In genomic region chr19:30091856-30092255, GRCh38 we compare ENCODE assay signal across 20 cellular contexts.
DNase-seq lines count a peak whose midpoint lies in the region; ATAC-seq and TF ChIP-seq lines count a peak whose summit lies in the region.
"Had no signal": no experiment of that assay in that cellular context is flagged by ENCODE, and none has a peak within 500 bp of the region (broad histone marks: within the 10 kb centered on the region; RNA-seq: fewer than 3 reads in every experiment).

No MANE protein-coding gene starts in this region.

- H3K4me3 ChIP-seq in left ventricle myocardium inferior: no peak overlapping the region
- no peak overlapping the region for H3K4me3 ChIP-seq in neuronal stem cell (ENCODE audit: low read length in 2 of 2)
- H3K4me3 ChIP-seq in spleen: no peak overlapping the region
- no peak overlapping the region for H3K4me3 ChIP-seq in MM.1S (ENCODE audit: low read length)
- H3K4me3 ChIP-seq: A549; BLaER1 treated with 17β-estradiol and CSF1 and Interleukin-3, amounts not matched to agents 10 nM and 100 nM had no signal

- H3K18ac ChIP-seq in neuronal stem cell (ENCODE audit: low read length): peak overlapping the region; percentile 59

- no peaks in the 10 kb centered on the region for H3K9me3 Mint-ChIP-seq in activated CD8-positive, alpha-beta memory T cell treated with anti-CD3 and anti-CD28 coated beads, Interleukin-2, amount 10 ng/mL, durations not matched to agents 7 days and 5 days (ENCODE audit: low read depth)
- H3K9me3 Mint-ChIP-seq: CD14-positive monocyte; CD4-positive, alpha-beta T cell; CD8-positive, alpha-beta memory T cell had no signal

- no peaks in the 10 kb centered on the region for H4K20me1 ChIP-seq in MM.1S (ENCODE audit: insufficient read depth, low read length)
- H4K20me1 ChIP-seq: BLaER1 treated with 17β-estradiol and CSF1 and Interleukin-3, amounts not matched to agents 10 nM and 100 nM had no signal

- H2BK120ac ChIP-seq in neuronal stem cell (ENCODE audit: low read depth, low read length): no peak overlapping the region

- no peaks in the 10 kb centered on the region for H3K36me3 Mint-ChIP-seq in activated CD8-positive, alpha-beta memory T cell treated with anti-CD3 and anti-CD28 coated beads, Interleukin-2, amount 10 ng/mL, durations not matched to agents 7 days and 5 days
- H3K36me3 Mint-ChIP-seq: CD14-positive monocyte; CD8-positive, alpha-beta memory T cell had no signal

- H2BK15ac ChIP-seq in neuronal stem cell (ENCODE audit: low read length): no peak overlapping the region

- CTCF ChIA-PET in activated CD8-positive, alpha-beta memory T cell treated with anti-CD3 and anti-CD28 coated beads, Interleukin-2, amount 10 ng/mL, durations not matched to agents 7 days and 5 days (lab: Charles Lee): no interaction called here

- DNase-seq in left ventricle myocardium superior: peak; percentile 5
- DNase-seq in left ventricle myocardium inferior: no peak
- DNase-seq in neuronal stem cell (ENCODE audit: low spot score): no peak
- DNase-seq in spleen: peak; percentile 43
- no peak for DNase-seq in MM.1S
- no peak for DNase-seq in SIG-M5 (lab: John Stamatoyannopoulos, UW)
- no peak for DNase-seq in activated CD8-positive, alpha-beta memory T cell treated with anti-CD3 and anti-CD28 coated beads, Interleukin-2, amount 10 ng/mL, durations not matched to agents 7 days and 5 days
- DNase-seq: 8988T; ACHN; AML-193; BE2C; CD4-positive, alpha-beta T cell; CD8-positive, alpha-beta memory T cell; DMS 273 treated with DMSO at 0.1 percent for 48 hours; DMS79; GF-D8; HCEC 1CT had no signal

- no peaks in the 10 kb centered on the region for H3K27me3 Mint-ChIP-seq in activated CD8-positive, alpha-beta memory T cell treated with anti-CD3 and anti-CD28 coated beads, Interleukin-2, amount 10 ng/mL, durations not matched to agents 7 days and 5 days
- H3K27me3 Mint-ChIP-seq: CD4-positive, alpha-beta T cell had no signal

- no peaks in the 10 kb centered on the region for H3K4me1 ChIP-seq in left ventricle myocardium inferior
- peaks cover 0 to 3% of the 10 kb centered on the region in 2 donors for H3K4me1 ChIP-seq in neuronal stem cell (ENCODE audit: control insufficient read depth in 2 of 2, insufficient read depth in 1 of 2, low read depth in 1 of 2, low read length in 2 of 2)
- no peaks in the 10 kb centered on the region for H3K4me1 ChIP-seq in spleen
- no peaks in the 10 kb centered on the region for H3K4me1 ChIP-seq in MM.1S (ENCODE audit: low read length)
- H3K4me1 ChIP-seq: A549, BE2C had no signal

- H4K91ac ChIP-seq in neuronal stem cell (ENCODE audit: low read depth, low read length, poor library complexity): no peak overlapping the region

- H3K14ac ChIP-seq in neuronal stem cell (ENCODE audit: low read length): peak overlapping the region; percentile 65

- H3K27ac Mint-ChIP-seq in activated CD8-positive, alpha-beta memory T cell treated with anti-CD3 and anti-CD28 coated beads, Interleukin-2, amount 10 ng/mL, durations not matched to agents 7 days and 5 days: no peak overlapping the region
- H3K27ac Mint-ChIP-seq: CD14-positive monocyte; CD4-positive, alpha-beta T cell; CD8-positive, alpha-beta memory T cell had no signal

- H3K27ac ChIP-seq in left ventricle myocardium inferior (replicated peaks): no peak overlapping the region
- H3K27ac ChIP-seq in neuronal stem cell (replicated peaks; ENCODE audit: low read length): no peak overlapping the region
- no peak overlapping the region for H3K27ac ChIP-seq in spleen
- H3K27ac ChIP-seq in MM.1S (ENCODE audit: low read length): no peak overlapping the region
- H3K27ac ChIP-seq: A549; BLaER1 treated with 17β-estradiol and CSF1 and Interleukin-3, amounts not matched to agents 10 nM and 100 nM had no signal

- H3K36me3 ChIP-seq in left ventricle myocardium inferior (no peaks in the 10 kb centered on the region), neuronal stem cell (replicated peaks in 1 of 2; ENCODE audit: control insufficient read depth in 2 of 2, insufficient read depth in 2 of 2, low read length in 2 of 2) (no peaks in the 10 kb centered on the region), spleen (no peaks in the 10 kb centered on the region), MM.1S (replicated peaks; ENCODE audit: insufficient read depth, low read length) (no peaks in the 10 kb centered on the region)
- H3K36me3 ChIP-seq: BE2C; BLaER1 treated with 17β-estradiol and CSF1 and Interleukin-3, amounts not matched to agents 10 nM and 100 nM had no signal

- no peak overlapping the region for H3K4me3 Mint-ChIP-seq in activated CD8-positive, alpha-beta memory T cell treated with anti-CD3 and anti-CD28 coated beads, Interleukin-2, amount 10 ng/mL, durations not matched to agents 7 days and 5 days
- H3K4me3 Mint-ChIP-seq: CD14-positive monocyte; CD4-positive, alpha-beta T cell; CD8-positive, alpha-beta memory T cell had no signal

- H2AK5ac ChIP-seq in neuronal stem cell (ENCODE audit: low read depth, low read length): peak overlapping the region; percentile 64

- no peaks in the 10 kb centered on the region for H3K27me3 ChIP-seq in left ventricle myocardium inferior (ENCODE audit: low read depth)
- no peaks in the 10 kb centered on the region for H3K27me3 ChIP-seq in neuronal stem cell (ENCODE audit: control insufficient read depth in 3 of 3, insufficient read depth in 3 of 3, low read depth in 1 of 3, low read length in 3 of 3)
- no peaks in the 10 kb centered on the region for H3K27me3 ChIP-seq in spleen (replicated peaks in 1 of 7)
- H3K27me3 ChIP-seq in MM.1S (replicated peaks; ENCODE audit: insufficient read depth, low read length): peaks cover 67% of the 10 kb centered on the region
- H3K27me3 ChIP-seq: BE2C; BLaER1 treated with 17β-estradiol and CSF1 and Interleukin-3, amounts not matched to agents 10 nM and 100 nM had no signal

- ATAC-seq in left ventricle myocardium superior: no peak
- ATAC-seq in activated CD8-positive, alpha-beta memory T cell treated with anti-CD3 and anti-CD28 coated beads, Interleukin-2, amount 10 ng/mL, durations not matched to agents 7 days and 5 days: no peak
- ATAC-seq: A549 had no signal

- H2BK12ac ChIP-seq in neuronal stem cell (ENCODE audit: low read length): no peak overlapping the region

- H3K9me3 ChIP-seq in left ventricle myocardium inferior (replicated peaks) (no peaks in the 10 kb centered on the region), neuronal stem cell (replicated peaks in 1 of 2; ENCODE audit: control insufficient read depth in 2 of 2, insufficient read depth in 1 of 2, low read depth in 1 of 2, low read length in 2 of 2) (peaks cover 0 to 2% of the 10 kb centered on the region in 2 donors), spleen (no peaks in the 10 kb centered on the region), MM.1S (replicated peaks; ENCODE audit: insufficient read depth, low read length) (no peaks in the 10 kb centered on the region)
- H3K9me3 ChIP-seq: A549; BE2C; BLaER1 treated with 17β-estradiol and CSF1 and Interleukin-3, amounts not matched to agents 10 nM and 100 nM had no signal

- TF ChIP-seq POLR2A in spleen (IDR thresholded peaks at IDR 0.05): no peak

- peak overlapping the region; percentile 34 for H3K23ac ChIP-seq in neuronal stem cell (ENCODE audit: low read depth, low read length, poor library complexity)

- no peak overlapping the region for H4K8ac ChIP-seq in neuronal stem cell (ENCODE audit: low read depth, low read length)

- no peak overlapping the region for H3K4ac ChIP-seq in neuronal stem cell (ENCODE audit: low read length)

- TF ChIP-seq CTCF in left ventricle myocardium inferior (IDR thresholded peaks at IDR 0.05; ENCODE audit: borderline replicate concordance): no peak
- TF ChIP-seq CTCF in spleen (IDR thresholded peaks at IDR 0.05 in 8 of 11, conservative IDR thresholded peaks at IDR 0.05 in 3 of 11): no peak
- TF ChIP-seq CTCF in MM.1S (IDR thresholded peaks at IDR 0.05; ENCODE audit: low read length): no peak

- intact Hi-C loops in left ventricle myocardium superior (cut with micrococcal nuclease): no loop called here
- intact Hi-C loops in left ventricle myocardium inferior (cut with micrococcal nuclease): no loop called here
- intact Hi-C loops in spleen (cut with DNase I; ENCODE audit: low total_unique reads): no loop called here

- no peak overlapping the region for H2AFZ ChIP-seq in neuronal stem cell (ENCODE audit: low read length)
- no peak overlapping the region for H2AFZ ChIP-seq in MM.1S (ENCODE audit: low read length)

- peak overlapping the region; percentile 43 for H2BK5ac ChIP-seq in neuronal stem cell (ENCODE audit: low read length)

- H3K9me2 ChIP-seq in MM.1S (replicated peaks; ENCODE audit: insufficient read depth, low read length): no peaks in the 10 kb centered on the region

- no peaks in the 10 kb centered on the region for H3K79me2 ChIP-seq in MM.1S (ENCODE audit: low read length)

- WGBS in neuronal stem cell (ENCODE audit: extremely low coverage in 2 of 2, insufficient read length in 2 of 2, insufficient replicate concordance in 1 of 2), 2 donors: no CpG with 5 or more reads among the region's 3 CpGs
- 80 to 100% (median 85%) methylated on average over 2 to 3 of the region's 3 CpGs for WGBS in spleen, 5 donors

- no peaks in the 10 kb centered on the region for H3K4me1 Mint-ChIP-seq in activated CD8-positive, alpha-beta memory T cell treated with anti-CD3 and anti-CD28 coated beads, Interleukin-2, amount 10 ng/mL, durations not matched to agents 7 days and 5 days
- H3K4me1 Mint-ChIP-seq: CD14-positive monocyte; CD8-positive, alpha-beta memory T cell had no signal

- H3F3A ChIP-seq in MM.1S (ENCODE audit: insufficient read depth, low read length): no peaks in the 10 kb centered on the region

- H3K79me1 ChIP-seq in neuronal stem cell (ENCODE audit: low read depth, low read length): no peaks in the 10 kb centered on the region

- H3K9ac ChIP-seq in neuronal stem cell (ENCODE audit: low read depth, low read length, poor library complexity) (no peak overlapping the region), MM.1S (ENCODE audit: low read length) (no peak overlapping the region)
- H3K9ac ChIP-seq: BLaER1 treated with 17β-estradiol and CSF1 and Interleukin-3, amounts not matched to agents 10 nM and 100 nM had no signal

- no peak overlapping the region for H3K4me2 ChIP-seq in neuronal stem cell (ENCODE audit: insufficient read depth, low read length, poor library complexity, severe bottlenecking)
- no peak overlapping the region for H3K4me2 ChIP-seq in MM.1S (ENCODE audit: low read depth, low read length)
- H3K4me2 ChIP-seq: A549; BLaER1 treated with 17β-estradiol and CSF1 and Interleukin-3, amounts not matched to agents 10 nM and 100 nM had no signal

Comparison
In these comparisons a context has a peak if more than half of its experiments do, and no peak if none do; other contexts are left out.
1. DNase-seq: peak in left ventricle myocardium superior (single experiment) and spleen (single experiment); none in left ventricle myocardium inferior (single experiment), neuronal stem cell (single experiment), MM.1S (single experiment), SIG-M5 (single experiment) and activated CD8-positive, alpha-beta memory T cell treated with anti-CD3 and anti-CD28 coated beads, Interleukin-2, amount 10 ng/mL, durations not matched to agents 7 days and 5 days (single experiment).